17 cellular contexts compared by ENCODE assay signal in genomic region chr2:233463586-233463985, GRCh38.
"Had no signal": no experiment of that assay in that cellular context is flagged by ENCODE, and none has a peak within 500 bp of the region (broad histone marks: within the 10 kb centered on the region; RNA-seq: fewer than 3 reads in every experiment).

No MANE protein-coding gene starts in this region.

- H3K36me3 ChIP-seq: breast epithelium had no signal

- H3K27ac ChIP-seq: ascending aorta, breast epithelium, gastrocnemius medialis, SJSA1, transverse colon had no signal

- FAIRE-seq: islet of Langerhans, TTC549 had no signal

- DNase-seq: activated CD4-positive, alpha-beta T cell treated with anti-CD3 and anti-CD28 coated beads, Interleukin-2, amount 10 ng/mL, durations not matched to agents 7 days and 5 days; activated naive CD4-positive, alpha-beta T cell treated with anti-CD3 and anti-CD28 coated beads for 36 hours; endodermal cell; erythroblast; stimulated activated CD4-positive, alpha-beta T cell treated with anti-CD3 and anti-CD28 coated beads, Interleukin-2, amount 100 ng/mL, for 48 hours; stimulated activated naive CD4-positive, alpha-beta T cell; transverse colon had no signal

- H3K27me3 ChIP-seq: ascending aorta, breast epithelium, dorsolateral prefrontal cortex, gastrocnemius medialis, SJSA1, transverse colon had no signal

- H3K27ac Mint-ChIP-seq: activated CD4-positive, alpha-beta T cell treated with anti-CD3 and anti-CD28 coated beads, Interleukin-2, amount 10 ng/mL, durations not matched to agents 7 days and 5 days; activated naive CD4-positive, alpha-beta T cell treated with anti-CD3 and anti-CD28 coated beads for 36 hours; activated T-helper 17 cell treated with anti-CD3 and anti-CD28 coated beads, Interleukin-2, amount 50 U/mL, for 72 hours; WTC11 had no signal

- H3K4me3 ChIP-seq: ascending aorta, breast epithelium, dorsolateral prefrontal cortex, gastrocnemius medialis, SJSA1, transverse colon had no signal

- H3K4me1 Mint-ChIP-seq: activated CD4-positive, alpha-beta T cell treated with anti-CD3 and anti-CD28 coated beads, Interleukin-2, amount 10 ng/mL, durations not matched to agents 7 days and 5 days; activated T-helper 17 cell treated with anti-CD3 and anti-CD28 coated beads, Interleukin-2, amount 50 U/mL, for 72 hours; endodermal cell; WTC11 had no signal

- ATAC-seq: activated T-helper 17 cell treated with anti-CD3 and anti-CD28 coated beads, Interleukin-2, amount 50 U/mL, for 72 hours; gastrocnemius medialis; left lobe of liver; WTC11 had no signal

- H3K9me3 ChIP-seq: ascending aorta, breast epithelium, gastrocnemius medialis, SJSA1, transverse colon had no signal

- H3K4me1 ChIP-seq: ascending aorta, breast epithelium, SJSA1 had no signal

- H3K9me3 Mint-ChIP-seq: activated CD4-positive, alpha-beta T cell treated with anti-CD3 and anti-CD28 coated beads, Interleukin-2, amount 10 ng/mL, durations not matched to agents 7 days and 5 days; activated naive CD4-positive, alpha-beta T cell treated with anti-CD3 and anti-CD28 coated beads for 36 hours; activated T-helper 17 cell treated with anti-CD3 and anti-CD28 coated beads, Interleukin-2, amount 50 U/mL, for 72 hours; endodermal cell; WTC11 had no signal

- H3K27me3 Mint-ChIP-seq: activated CD4-positive, alpha-beta T cell treated with anti-CD3 and anti-CD28 coated beads, Interleukin-2, amount 10 ng/mL, durations not matched to agents 7 days and 5 days; activated T-helper 17 cell treated with anti-CD3 and anti-CD28 coated beads, Interleukin-2, amount 50 U/mL, for 72 hours had no signal

- H3K4me3 Mint-ChIP-seq: activated CD4-positive, alpha-beta T cell treated with anti-CD3 and anti-CD28 coated beads, Interleukin-2, amount 10 ng/mL, durations not matched to agents 7 days and 5 days; activated naive CD4-positive, alpha-beta T cell treated with anti-CD3 and anti-CD28 coated beads for 36 hours; activated T-helper 17 cell treated with anti-CD3 and anti-CD28 coated beads, Interleukin-2, amount 50 U/mL, for 72 hours; endodermal cell; WTC11 had no signal
